ENCODE assay signal across 25 cellular contexts in the genomic region with DNA sequence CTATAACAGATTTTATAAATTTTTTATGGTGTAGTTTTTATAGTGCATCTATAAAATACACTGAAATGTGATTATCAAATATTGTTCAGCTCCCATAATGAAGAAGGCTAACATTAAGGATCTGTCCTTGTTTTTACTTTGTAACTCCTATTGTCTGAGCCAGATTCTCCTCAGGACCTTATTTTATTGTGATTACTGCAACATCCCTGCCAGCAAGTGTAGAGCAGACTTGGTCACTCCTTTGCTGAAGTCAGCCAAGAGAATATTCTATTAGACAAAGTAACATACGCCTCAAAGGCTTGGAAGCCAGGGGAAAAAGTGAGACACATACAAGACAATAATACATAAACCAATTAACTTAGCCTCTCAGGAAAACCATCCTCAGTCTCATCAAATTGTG.
"Had no signal": no experiment of that assay in that cellular context is flagged by ENCODE, and none has a peak within 500 bp of the region (broad histone marks: within the 10 kb centered on the region; RNA-seq: fewer than 3 reads in every experiment).

No MANE protein-coding gene starts in this region.

- ATAC-seq: activated T-helper 17 cell treated with anti-CD3 and anti-CD28 coated beads, Interleukin-2, amount 50 U/mL, for 72 hours; SK-N-SH treated with all-trans-retinoic acid at 6 μM for 48 hours had no signal

- H3K4me1 Mint-ChIP-seq: activated B cell treated with CpG ODN at 0.5 μM for 24 hours; activated CD4-positive, alpha-beta memory T cell treated with anti-CD3 and anti-CD28 coated beads, Interleukin-2, amount 10 ng/mL, durations not matched to agents 7 days and 5 days; activated CD4-positive, alpha-beta T cell treated with anti-CD3 and anti-CD28 coated beads, Interleukin-2, amount 10 ng/mL, durations not matched to agents 7 days and 5 days; activated naive CD4-positive, alpha-beta T cell treated with anti-CD3 and anti-CD28 coated beads, Interleukin-2, amount 10 ng/mL, durations not matched to agents 7 days and 5 days; activated naive CD8-positive, alpha-beta T cell treated with anti-CD3 and anti-CD28 coated beads for 36 hours; activated T-helper 17 cell treated with anti-CD3 and anti-CD28 coated beads, Interleukin-2, amount 50 U/mL, for 72 hours had no signal

- H3K4me3 Mint-ChIP-seq: activated B cell treated with CpG ODN at 0.5 μM for 24 hours; activated CD4-positive, alpha-beta memory T cell treated with anti-CD3 and anti-CD28 coated beads, Interleukin-2, amount 10 ng/mL, durations not matched to agents 7 days and 5 days; activated CD4-positive, alpha-beta T cell treated with anti-CD3 and anti-CD28 coated beads, Interleukin-2, amount 10 ng/mL, durations not matched to agents 7 days and 5 days; activated naive CD4-positive, alpha-beta T cell treated with anti-CD3 and anti-CD28 coated beads, Interleukin-2, amount 10 ng/mL, durations not matched to agents 7 days and 5 days; activated naive CD8-positive, alpha-beta T cell treated with anti-CD3 and anti-CD28 coated beads for 36 hours; activated T-helper 17 cell treated with anti-CD3 and anti-CD28 coated beads, Interleukin-2, amount 50 U/mL, for 72 hours; IgD-negative memory B cell; T-helper 1 cell treated with Interleukin-12 subunit alpha and Interleukin-12 subunit beta and Interleukin-4 antibody, amounts not matched to agents 30 μg/mL and 1 μg/mL, for 36 hours had no signal

- H3K27me3 Mint-ChIP-seq: activated B cell treated with CpG ODN at 0.5 μM for 24 hours; activated CD4-positive, alpha-beta memory T cell treated with anti-CD3 and anti-CD28 coated beads, Interleukin-2, amount 10 ng/mL, durations not matched to agents 7 days and 5 days; activated CD4-positive, alpha-beta T cell treated with anti-CD3 and anti-CD28 coated beads, Interleukin-2, amount 10 ng/mL, durations not matched to agents 7 days and 5 days; activated naive CD4-positive, alpha-beta T cell treated with anti-CD3 and anti-CD28 coated beads, Interleukin-2, amount 10 ng/mL, durations not matched to agents 7 days and 5 days; activated naive CD8-positive, alpha-beta T cell treated with anti-CD3 and anti-CD28 coated beads for 36 hours; activated T-helper 17 cell treated with anti-CD3 and anti-CD28 coated beads, Interleukin-2, amount 50 U/mL, for 72 hours; IgD-negative memory B cell had no signal

- DNase-seq: activated B cell treated with CpG ODN at 0.5 μM for 24 hours; activated CD4-positive, alpha-beta memory T cell treated with anti-CD3 and anti-CD28 coated beads, Interleukin-2, amount 10 ng/mL, durations not matched to agents 7 days and 5 days; activated CD4-positive, alpha-beta T cell treated with anti-CD3 and anti-CD28 coated beads for 1 hour; activated CD4-positive, alpha-beta T cell treated with anti-CD3 and anti-CD28 coated beads, Interleukin-2, amount 10 ng/mL, durations not matched to agents 7 days and 5 days; activated gamma-delta T cell; activated naive CD4-positive, alpha-beta T cell treated with anti-CD3 and anti-CD28 coated beads, Interleukin-2, amount 10 ng/mL, durations not matched to agents 7 days and 5 days; activated naive CD8-positive, alpha-beta T cell treated with anti-CD3 and anti-CD28 coated beads for 36 hours; activated T-cell treated with anti-CD3 and anti-CD28 coated beads for 4 hours; activated T-cell treated with anti-CD3 and anti-CD28 coated beads, Interleukin-2, amount 50 U/mL, for 48 hours; KG1; NCI-H1092; NCI-H1930; NCI-H2107; NCI-H345; NCI-H510A; NCI-H526 treated with DMSO at 0.1 percent for 48 hours; NK-92 treated with Interleukin-12 subunit alpha and Interleukin-12 subunit beta, amount 100 ng/mL, for 24 hours; Peyer's patch; SHP77; SW 1271; T-helper 9 cell had no signal

- H3K27ac Mint-ChIP-seq: activated B cell treated with CpG ODN at 0.5 μM for 24 hours; activated CD4-positive, alpha-beta memory T cell treated with anti-CD3 and anti-CD28 coated beads, Interleukin-2, amount 10 ng/mL, durations not matched to agents 7 days and 5 days; activated CD4-positive, alpha-beta T cell treated with anti-CD3 and anti-CD28 coated beads, Interleukin-2, amount 10 ng/mL, durations not matched to agents 7 days and 5 days; activated naive CD4-positive, alpha-beta T cell treated with anti-CD3 and anti-CD28 coated beads, Interleukin-2, amount 10 ng/mL, durations not matched to agents 7 days and 5 days; activated naive CD8-positive, alpha-beta T cell treated with anti-CD3 and anti-CD28 coated beads for 36 hours; activated T-helper 17 cell treated with anti-CD3 and anti-CD28 coated beads, Interleukin-2, amount 50 U/mL, for 72 hours; IgD-negative memory B cell; T-helper 1 cell treated with Interleukin-12 subunit alpha and Interleukin-12 subunit beta and Interleukin-4 antibody, amounts not matched to agents 30 μg/mL and 1 μg/mL, for 36 hours had no signal

- H3K36me3 Mint-ChIP-seq: activated naive CD4-positive, alpha-beta T cell treated with anti-CD3 and anti-CD28 coated beads, Interleukin-2, amount 10 ng/mL, durations not matched to agents 7 days and 5 days; activated naive CD8-positive, alpha-beta T cell treated with anti-CD3 and anti-CD28 coated beads for 36 hours had no signal

- H3K9me3 Mint-ChIP-seq: activated B cell treated with CpG ODN at 0.5 μM for 24 hours; activated CD4-positive, alpha-beta memory T cell treated with anti-CD3 and anti-CD28 coated beads, Interleukin-2, amount 10 ng/mL, durations not matched to agents 7 days and 5 days; activated CD4-positive, alpha-beta T cell treated with anti-CD3 and anti-CD28 coated beads, Interleukin-2, amount 10 ng/mL, durations not matched to agents 7 days and 5 days; activated naive CD4-positive, alpha-beta T cell treated with anti-CD3 and anti-CD28 coated beads, Interleukin-2, amount 10 ng/mL, durations not matched to agents 7 days and 5 days; activated naive CD8-positive, alpha-beta T cell treated with anti-CD3 and anti-CD28 coated beads for 36 hours; activated T-helper 17 cell treated with anti-CD3 and anti-CD28 coated beads, Interleukin-2, amount 50 U/mL, for 72 hours; T-helper 1 cell treated with Interleukin-12 subunit alpha and Interleukin-12 subunit beta and Interleukin-4 antibody, amounts not matched to agents 30 μg/mL and 1 μg/mL, for 36 hours had no signal
